Comparison of ENCODE assay signal across 8 cellular contexts in the genomic region with DNA sequence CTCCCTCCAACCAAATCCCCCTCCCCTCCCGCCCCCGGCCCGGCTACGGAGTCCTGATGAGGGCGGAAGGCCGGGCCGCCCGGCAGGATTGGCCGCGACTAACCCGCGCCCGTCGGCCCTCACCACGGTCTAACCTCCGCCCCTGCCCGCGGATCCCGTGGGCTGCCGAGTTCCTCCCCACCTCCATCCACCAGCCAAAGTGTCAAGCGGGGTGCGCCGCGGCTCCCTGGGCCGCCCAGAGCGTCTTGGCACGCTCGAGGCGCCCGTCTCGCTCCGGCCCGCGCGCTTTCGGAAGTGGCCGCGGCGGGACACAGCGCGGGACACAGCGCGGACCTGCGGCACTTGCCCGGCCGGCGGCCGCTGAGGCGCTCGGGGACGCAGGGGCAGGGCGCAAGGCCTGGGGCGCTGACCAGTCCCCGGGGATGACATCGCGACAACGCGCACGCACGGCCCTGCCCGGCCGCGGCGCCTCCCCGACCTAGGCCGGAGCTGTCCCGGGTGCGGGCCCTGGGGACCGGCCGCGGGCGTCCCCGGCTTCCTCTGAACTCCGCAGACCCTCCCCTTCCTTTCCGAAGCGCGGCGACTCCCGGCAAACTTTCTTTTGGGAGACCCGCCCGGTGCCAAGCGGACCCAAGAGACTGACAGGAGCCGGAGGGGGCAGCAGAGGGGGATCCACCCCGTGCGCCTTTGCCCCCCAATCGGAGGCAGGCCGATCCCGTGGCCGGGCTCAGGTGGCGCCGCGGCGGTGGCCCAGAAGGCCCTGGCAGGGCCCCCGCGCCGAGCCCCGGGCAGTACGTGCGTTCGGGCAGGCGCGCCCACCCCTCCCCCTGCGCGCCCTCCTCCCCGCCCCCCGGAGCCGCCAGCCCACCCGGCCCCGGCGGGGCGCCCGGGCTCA.
DNase-seq lines count a peak whose midpoint lies in the region; ATAC-seq and TF ChIP-seq lines count a peak whose summit lies in the region.

No MANE protein-coding gene starts in this region.

- in situ Hi-C loops in Panc1 (cut with HindIII; ENCODE audit: low pct_unique_long_range_greater_than_20kb, low sequenced_read_pairs): no loop called here
- in situ Hi-C loops in ACHN (cut with HindIII; ENCODE audit: low pct_ligation_motif_present, low pct_unique_long_range_greater_than_20kb, low sequenced_read_pairs): no loop called here

- CTCF ChIA-PET in Panc1 (lab: Charles Lee): no interaction called here

- intact Hi-C loops in Panc1 (cut with micrococcal nuclease; ENCODE audit: unreplicated experiment): no loop called here

- H3K9me3 ChIP-seq in Panc1 (ENCODE audit: control insufficient read depth, insufficient read depth, low read depth, low read length): no peaks in the 10 kb centered on the region

- peak overlapping the region; percentile 35 to 46 for H3K4me3 ChIP-seq in Panc1 (ENCODE audit: low read depth in 2 of 2, low read length in 2 of 2)

- ATAC-seq in HG02798 (IDR thresholded peaks at IDR 0.05; ENCODE audit: poor library complexity, unreplicated experiment): peak; percentile 29
- ATAC-seq in Panc1: peak; percentile 80

- peaks cover 10% of the 10 kb centered on the region for H3K4me1 ChIP-seq in Panc1 (ENCODE audit: control insufficient read depth, insufficient read depth, low read length)

- H3K36me3 ChIP-seq in Panc1 (ENCODE audit: control insufficient read depth, insufficient read depth, low read length): no peaks in the 10 kb centered on the region

- peak; percentile 29 to 56 for DNase-seq in SHP77 (lab: John Stamatoyannopoulos, UW)
- DNase-seq in SHP77 treated with DMSO at 0.1 percent for 48 hours (lab: John Stamatoyannopoulos, UW): no peak
- DNase-seq in Panc1 (ENCODE audit: low read depth, low spot score): no peak
- DNase-seq in hypothalamus (lab: John Stamatoyannopoulos, UW): peak in 41 of 51 donors; percentile 41 to 86 (median 63)
- DNase-seq in putamen (ENCODE audit: low spot score): peak; percentile 40
- no peak for DNase-seq in ACHN

- no peak for TF ChIP-seq CTCF in Panc1 (IDR thresholded peaks at IDR 0.05)

- BruUV-seq in Panc1 (replicated peaks; lab: Mats Ljungman, UMichigan): no TSS peak

- H3K27me3 ChIP-seq in Panc1 (ENCODE audit: control insufficient read depth, insufficient read depth, low read length): peaks cover 57% of the 10 kb centered on the region

- H3K27ac ChIP-seq in Panc1 (ENCODE audit: low read length) (no peak overlapping the region), angular gyrus (ENCODE audit: low read depth, low read length) (peak overlapping the region; percentile 13)

- POLR2A ChIA-PET in Panc1 (lab: Charles Lee): no interaction called here

Comparison
In these comparisons a context has a peak if more than half of its experiments do, and no peak if none do; other contexts are left out.
1. DNase-seq: peak in SHP77 (2 of 2), hypothalamus (41 of 51) and putamen (single experiment); none in SHP77 treated with DMSO at 0.1 percent for 48 hours (single experiment), Panc1 (single experiment) and ACHN (single experiment).